In the genomic region with DNA sequence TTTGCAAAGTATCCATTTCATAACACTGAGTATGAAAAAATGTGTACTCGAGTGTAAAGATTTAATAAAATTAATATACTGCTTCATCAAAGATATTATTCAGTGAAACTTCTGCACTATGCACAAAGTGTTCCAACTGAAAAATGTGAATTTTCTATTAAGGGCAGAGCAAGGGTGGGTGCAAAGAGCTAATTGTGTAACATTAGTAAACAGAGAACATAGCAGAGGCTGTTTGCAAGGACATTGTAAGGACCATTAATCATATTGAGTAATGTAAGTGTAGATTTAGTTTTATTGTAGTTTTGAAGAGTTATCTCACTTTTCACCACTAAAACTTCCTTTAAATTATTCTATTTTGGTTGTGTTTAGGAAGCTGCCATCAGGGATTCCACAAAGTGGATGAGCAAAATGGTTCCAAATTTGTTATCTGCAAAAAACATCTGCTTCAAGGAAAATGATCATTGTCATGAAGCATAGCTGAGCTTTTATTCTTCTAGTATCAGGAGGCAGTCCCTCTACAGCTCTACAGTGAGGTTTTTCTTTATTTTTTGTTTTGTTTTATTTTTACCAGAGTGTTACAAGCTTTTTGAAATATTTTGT, we compare ENCODE assay signal across 23 cellular contexts.
"Had no signal": no experiment of that assay in that cellular context is flagged by ENCODE, and none has a peak within 500 bp of the region (broad histone marks: within the 10 kb centered on the region; RNA-seq: fewer than 3 reads in every experiment).

No MANE protein-coding gene starts in this region.

- ATAC-seq: heart left ventricle; natural killer cell treated with Interleukin-12 subunit alpha and Interleukin-12 subunit beta and Interleukin-15 and Interleukin-18, amount 100 ng/mL, for 72 hours had no signal

- H3K4me1 ChIP-seq: heart left ventricle, left ventricle myocardium inferior, neural progenitor cell, right atrium auricular region, stomach, transverse colon had no signal

- H3K9ac ChIP-seq: neural progenitor cell had no signal

- DNase-seq: cortex of kidney; dorsolateral prefrontal cortex; effector CD8-positive, alpha-beta T cell; foreskin melanocyte; heart left ventricle; hypothalamus; islet precursor cell; left ventricle myocardium inferior; mesenchymal stem cell; midbrain; nucleus accumbens; ovary; small intestine; stimulated activated CD4-positive, alpha-beta T cell treated with anti-CD3 and anti-CD28 coated beads, Interleukin-12 subunit alpha, Interleukin-12 subunit beta, amount 100 ng/mL, for 4 hours; stimulated activated naive CD4-positive, alpha-beta T cell; stomach; substantia nigra; transverse colon had no signal

- H3K4me2 ChIP-seq: neural progenitor cell had no signal

- H3K4me3 ChIP-seq: dorsolateral prefrontal cortex, heart left ventricle, left ventricle myocardium inferior, lung, neural progenitor cell, ovary, right atrium auricular region, stomach, thoracic aorta, transverse colon had no signal

- H3K9me3 ChIP-seq: ovary, right atrium auricular region, thoracic aorta had no signal

- H3K36me3 ChIP-seq: heart left ventricle, left ventricle myocardium inferior, neural progenitor cell, ovary, right atrium auricular region, stomach, thoracic aorta, transverse colon had no signal

- H3K27ac ChIP-seq: dorsolateral prefrontal cortex, heart left ventricle, left ventricle myocardium inferior, neural progenitor cell, ovary, right atrium auricular region, stomach, thoracic aorta, transverse colon had no signal

- H3K27me3 ChIP-seq: heart left ventricle, neural progenitor cell, ovary, right atrium auricular region, stomach, transverse colon had no signal

- H2AFZ ChIP-seq: neural progenitor cell had no signal
